In genomic region chr11:44817207-44817944, GRCh38 we compare ENCODE assay signal across 16 cellular contexts.
DNase-seq lines count a peak whose midpoint lies in the region; ATAC-seq and TF ChIP-seq lines count a peak whose summit lies in the region.
"Had no signal": no experiment of that assay in that cellular context is flagged by ENCODE, and none has a peak within 500 bp of the region (broad histone marks: within the 10 kb centered on the region; RNA-seq: fewer than 3 reads in every experiment).

No MANE protein-coding gene starts in this region.

- H3K9me3 ChIP-seq in stomach smooth muscle (ENCODE audit: control insufficient read depth in 2 of 2, low read length in 2 of 2) = peaks cover 0 to 3% of the 10 kb centered on the region in 2 donors
- H3K9me3 ChIP-seq: ascending aorta, HAP-1, testis had no signal

- H3K9ac ChIP-seq in stomach smooth muscle (ENCODE audit: low read length in 2 of 2) = no peak overlapping the region

- no peaks in the 10 kb centered on the region for H3K36me3 ChIP-seq in stomach smooth muscle (ENCODE audit: control insufficient read depth in 2 of 2, insufficient read depth in 2 of 2, low read length in 2 of 2)
- H3K36me3 ChIP-seq: ascending aorta, HAP-1 had no signal

- H3K4me1 ChIP-seq in stomach smooth muscle (ENCODE audit: control insufficient read depth, insufficient read depth, low read length) = peaks cover 66% of the 10 kb centered on the region
- H3K4me1 ChIP-seq: ascending aorta had no signal

- no peak for TF ChIP-seq CTCF in fibroblast of the aortic adventitia (IDR thresholded peaks at IDR 0.05; ENCODE audit: insufficient read depth, low read length)

- H3K4me1 Mint-ChIP-seq in stimulated activated naive CD8-positive, alpha-beta T cell treated with anti-CD3 and anti-CD28 coated beads, Interleukin-15, amount 100 ng/mL, for 72 hours = peaks cover 5% of the 10 kb centered on the region

- H3K27ac ChIP-seq in stomach smooth muscle (ENCODE audit: low read length) = peak overlapping the region; percentile 53
- H3K27ac ChIP-seq: ascending aorta, testis had no signal

- H3K4me3 Mint-ChIP-seq in stimulated activated naive CD8-positive, alpha-beta T cell treated with anti-CD3 and anti-CD28 coated beads, Interleukin-15, amount 100 ng/mL, for 72 hours = no peak overlapping the region
- H3K4me3 Mint-ChIP-seq: CD14-positive monocyte; naive thymus-derived CD8-positive, alpha-beta T cell; T-helper 2 cell treated with Interferon-gamma antibody and Interleukin-4, amounts not matched to agents 5 μg/mL and 100 μg/mL, for 36 hours had no signal

- DNase-seq in GM04504 (ENCODE audit: low read depth) (peak; percentile 57), RKO (ENCODE audit: low spot score) (peak; percentile 34), fibroblast of the aortic adventitia (ENCODE audit: low read depth) (peak; percentile 19), NCI-H2081 (lab: John Stamatoyannopoulos, UW) (no peak), DMS114 treated with DMSO at 0.1 percent for 48 hours (lab: John Stamatoyannopoulos, UW; ENCODE audit: unreplicated experiment) (no peak)
- DNase-seq in stimulated activated naive CD8-positive, alpha-beta T cell treated with anti-CD3 and anti-CD28 coated beads, Interleukin-15, amount 100 ng/mL, for 72 hours = no peak
- DNase-seq: activated CD4-positive, CD25-positive, alpha-beta regulatory T cell treated with anti-CD3 and anti-CD28 coated beads, Interleukin-2, amount 50 U/mL, for 72 hours; activated gamma-delta T cell; naive thymus-derived CD8-positive, alpha-beta T cell; NCI-H1048; testis had no signal

- ATAC-seq in stimulated activated naive CD8-positive, alpha-beta T cell treated with anti-CD3 and anti-CD28 coated beads, Interleukin-15, amount 100 ng/mL, for 72 hours = no peak
- ATAC-seq: naive thymus-derived CD8-positive, alpha-beta T cell had no signal

- H3K27me3 Mint-ChIP-seq in stimulated activated naive CD8-positive, alpha-beta T cell treated with anti-CD3 and anti-CD28 coated beads, Interleukin-15, amount 100 ng/mL, for 72 hours = no peaks in the 10 kb centered on the region
- H3K27me3 Mint-ChIP-seq: naive thymus-derived CD8-positive, alpha-beta T cell had no signal

- no peaks in the 10 kb centered on the region for H3K9me3 Mint-ChIP-seq in stimulated activated naive CD8-positive, alpha-beta T cell treated with anti-CD3 and anti-CD28 coated beads, Interleukin-15, amount 100 ng/mL, for 72 hours
- H3K9me3 Mint-ChIP-seq: T-helper 2 cell treated with Interferon-gamma antibody and Interleukin-4, amounts not matched to agents 5 μg/mL and 100 μg/mL, for 36 hours had no signal

- H3K4me3 ChIP-seq in fibroblast of the aortic adventitia (ENCODE audit: low read depth, low read length) = no peak overlapping the region
- no peak overlapping the region for H3K4me3 ChIP-seq in stomach smooth muscle (ENCODE audit: low read length in 2 of 2)
- H3K4me3 ChIP-seq: ascending aorta, HAP-1, testis had no signal

- no peak overlapping the region for H3K27ac Mint-ChIP-seq in stimulated activated naive CD8-positive, alpha-beta T cell treated with anti-CD3 and anti-CD28 coated beads, Interleukin-15, amount 100 ng/mL, for 72 hours
- H3K27ac Mint-ChIP-seq: CD14-positive monocyte; T-helper 2 cell treated with Interferon-gamma antibody and Interleukin-4, amounts not matched to agents 5 μg/mL and 100 μg/mL, for 36 hours had no signal

- no peaks in the 10 kb centered on the region for H3K27me3 ChIP-seq in stomach smooth muscle (ENCODE audit: control insufficient read depth in 1 of 2, insufficient read depth in 2 of 2, low read length in 2 of 2)
- H3K27me3 ChIP-seq: ascending aorta, testis had no signal

Comparison
In these comparisons a context has a peak if more than half of its experiments do, and no peak if none do; other contexts are left out.
1. DNase-seq: peak in GM04504 (single experiment), RKO (single experiment) and fibroblast of the aortic adventitia (single experiment); none in stimulated activated naive CD8-positive, alpha-beta T cell treated with anti-CD3 and anti-CD28 coated beads, Interleukin-15, amount 100 ng/mL, for 72 hours (0 of 2), NCI-H2081 (0 of 2) and DMS114 treated with DMSO at 0.1 percent for 48 hours (single experiment).